ENCODE assay signal across 39 cellular contexts in the genomic region with DNA sequence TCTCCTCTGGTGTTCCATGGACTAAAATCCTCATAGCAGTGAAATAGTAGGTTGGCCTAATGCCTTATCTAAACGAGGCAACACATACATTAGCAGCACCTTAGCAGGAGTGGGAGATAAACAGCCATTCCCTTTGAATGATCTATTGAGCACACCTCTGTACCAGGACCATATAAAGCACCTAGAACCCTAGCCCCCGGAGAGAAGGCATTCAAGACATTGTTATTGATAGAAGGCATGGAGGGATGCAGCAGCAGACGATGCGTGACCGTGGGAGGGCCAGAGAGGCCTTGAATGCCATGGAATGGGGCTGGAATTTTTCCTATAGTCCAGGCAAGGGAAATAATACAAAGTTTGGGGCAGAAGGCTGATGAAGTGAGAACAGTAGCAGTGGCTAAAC. TPM values are rescaled to one million over a fixed set of nuclear protein-coding genes. Genes with fewer than 3 reads are reported as not detected.
"Had no signal": no experiment of that assay in that cellular context is flagged by ENCODE, and none has a peak within 500 bp of the region (broad histone marks: within the 10 kb centered on the region; RNA-seq: fewer than 3 reads in every experiment).

No MANE protein-coding gene starts in this region.

- H3K4me3 ChIP-seq: esophagus squamous epithelium, gastroesophageal sphincter had no signal

- H3K27ac Mint-ChIP-seq: activated CD4-positive, alpha-beta memory T cell treated with anti-CD3 and anti-CD28 coated beads, Interleukin-2, amount 10 ng/mL, durations not matched to agents 7 days and 5 days; activated CD4-positive, alpha-beta T cell treated with anti-CD3 and anti-CD28 coated beads for 36 hours; activated CD4-positive, alpha-beta T cell treated with anti-CD3 and anti-CD28 coated beads, Interleukin-2, amount 10 ng/mL, durations not matched to agents 24 days and 14 days; activated naive CD8-positive, alpha-beta T cell; activated T-helper 17 cell treated with anti-CD3 and anti-CD28 coated beads, Interleukin-2, amount 50 U/mL, for 72 hours; effector memory CD8-positive, alpha-beta T cell; T-helper 17 cell; T-helper 2 cell treated with Interferon-gamma antibody and Interleukin-4, amounts not matched to agents 5 μg/mL and 100 μg/mL, for 36 hours had no signal

- H3K36me3 Mint-ChIP-seq: activated naive CD8-positive, alpha-beta T cell had no signal

- H3K9me3 Mint-ChIP-seq: activated CD4-positive, alpha-beta memory T cell treated with anti-CD3 and anti-CD28 coated beads, Interleukin-2, amount 10 ng/mL, durations not matched to agents 7 days and 5 days; activated CD4-positive, alpha-beta T cell treated with anti-CD3 and anti-CD28 coated beads, Interleukin-2, amount 10 ng/mL, durations not matched to agents 24 days and 14 days; activated T-cell treated with anti-CD3 and anti-CD28 coated beads, Interleukin-2, amount 50 U/mL, for 4 hours; activated T-helper 17 cell treated with anti-CD3 and anti-CD28 coated beads, Interleukin-2, amount 50 U/mL, for 72 hours; effector memory CD8-positive, alpha-beta T cell; T-helper 2 cell treated with Interferon-gamma antibody and Interleukin-4, amounts not matched to agents 5 μg/mL and 100 μg/mL, for 36 hours had no signal

- H3K4me1 Mint-ChIP-seq: activated CD4-positive, alpha-beta memory T cell treated with anti-CD3 and anti-CD28 coated beads, Interleukin-2, amount 10 ng/mL, durations not matched to agents 7 days and 5 days; activated CD4-positive, alpha-beta T cell treated with anti-CD3 and anti-CD28 coated beads for 36 hours; activated CD4-positive, alpha-beta T cell treated with anti-CD3 and anti-CD28 coated beads, Interleukin-2, amount 10 ng/mL, durations not matched to agents 24 days and 14 days; activated T-helper 17 cell treated with anti-CD3 and anti-CD28 coated beads, Interleukin-2, amount 50 U/mL, for 72 hours; T-helper 17 cell had no signal

- H3K27ac ChIP-seq: brain microvascular endothelial cell, epithelial cell of prostate, esophagus squamous epithelium, gastroesophageal sphincter, WERI-Rb-1 had no signal

- DNase-seq: activated CD4-positive, alpha-beta memory T cell treated with anti-CD3 and anti-CD28 coated beads, Interleukin-2, amount 10 ng/mL, durations not matched to agents 7 days and 5 days; activated CD4-positive, alpha-beta T cell treated with anti-CD3 and anti-CD28 coated beads for 36 hours; activated CD4-positive, alpha-beta T cell treated with anti-CD3 and anti-CD28 coated beads, Interleukin-2, amount 10 ng/mL, durations not matched to agents 24 days and 14 days; activated CD4-positive, alpha-beta T cell treated with anti-CD3 and anti-CD28 coated beads, Interleukin-2, amount 50 U/mL, for 4 hours; activated CD4-positive, CD25-positive, alpha-beta regulatory T cell; activated CD4-positive, CD25-positive, alpha-beta regulatory T cell treated with anti-CD3 and anti-CD28 coated beads, Interleukin-2, amount 50 U/mL, for 72 hours; activated CD8-positive, alpha-beta memory T cell treated with anti-CD3 and anti-CD28 coated beads, Interleukin-2, amount 50 U/mL, for 48 hours; activated effector memory CD4-positive, alpha-beta T cell treated with Interleukin-2 at 50 U/mL for 16 hours; activated gamma-delta T cell treated with Interleukin-2 at 50 U/mL for 16 hours; activated naive CD4-positive, alpha-beta T cell treated with anti-CD3 and anti-CD28 coated beads, Interleukin-2, amount 50 U/mL, for 16 hours; activated naive CD4-positive, alpha-beta T cell treated with Interleukin-2 at 50 U/mL for 16 hours; activated T-cell treated with anti-CD3 and anti-CD28 coated beads, Interleukin-2, amount 50 U/mL, for 4 hours; amniotic stem cell; anterior cingulate cortex; brain microvascular endothelial cell; caudate nucleus; cortex of kidney; dermis blood vessel endothelial cell; effector CD4-positive, alpha-beta T cell; effector memory CD8-positive, alpha-beta T cell; esophagus squamous epithelium; foreskin melanocyte; T-helper 1 cell; T-helper 17 cell; T1000; WERI-Rb-1 had no signal

- H3K4me3 Mint-ChIP-seq: activated CD4-positive, alpha-beta memory T cell treated with anti-CD3 and anti-CD28 coated beads, Interleukin-2, amount 10 ng/mL, durations not matched to agents 7 days and 5 days; activated CD4-positive, alpha-beta T cell treated with anti-CD3 and anti-CD28 coated beads for 36 hours; activated CD4-positive, alpha-beta T cell treated with anti-CD3 and anti-CD28 coated beads, Interleukin-2, amount 10 ng/mL, durations not matched to agents 24 days and 14 days; activated naive CD8-positive, alpha-beta T cell; activated T-cell treated with anti-CD3 and anti-CD28 coated beads, Interleukin-2, amount 50 U/mL, for 4 hours; activated T-helper 17 cell treated with anti-CD3 and anti-CD28 coated beads, Interleukin-2, amount 50 U/mL, for 72 hours; effector memory CD8-positive, alpha-beta T cell; T-helper 17 cell; T-helper 2 cell treated with Interferon-gamma antibody and Interleukin-4, amounts not matched to agents 5 μg/mL and 100 μg/mL, for 36 hours had no signal

- H3K36me3 ChIP-seq: brain microvascular endothelial cell, esophagus squamous epithelium, gastroesophageal sphincter, WERI-Rb-1 had no signal

- H3K9me3 ChIP-seq: esophagus squamous epithelium, gastroesophageal sphincter had no signal

- FAIRE-seq: astrocyte, bronchial epithelial cell, colon, endometrium, endothelial cell of umbilical vein had no signal

RNA-seq across cellular contexts. Expression of gene SEMA5B, which starts 6.6 kb away (rescaled TPM):
- total RNA-seq: activated CD4-positive, alpha-beta T cell treated with anti-CD3 and anti-CD28 coated beads for 36 hours; activated CD4-positive, alpha-beta T cell treated with anti-CD3 and anti-CD28 coated beads, Interleukin-2, amount 10 ng/mL, durations not matched to agents 24 days and 14 days; activated T-cell treated with anti-CD3 and anti-CD28 coated beads, Interleukin-2, amount 50 U/mL, for 4 hours; dermis blood vessel endothelial cell; fibroblast of lung; fibroblast of villous mesenchyme; glomerular endothelial cell; T-helper 17 cell had no signal
- polyA plus RNA-seq: endothelial cell of umbilical vein, fibroblast of lung had no signal
